8 cellular contexts compared by ENCODE assay signal in the genomic region with DNA sequence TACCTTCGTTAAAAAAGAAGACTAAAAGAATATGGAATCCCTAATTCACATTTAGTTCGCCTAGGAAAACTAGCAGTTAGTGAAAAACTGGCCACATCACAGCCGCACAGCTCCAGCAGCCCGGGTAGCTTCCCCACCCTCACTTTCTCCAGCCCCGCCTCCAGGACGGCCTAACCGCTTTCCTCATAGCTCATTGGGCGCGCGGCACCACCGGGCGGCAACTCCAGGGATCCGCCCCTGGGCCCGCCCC. TPM values are rescaled to one million over a fixed set of nuclear protein-coding genes. Genes with fewer than 3 reads are reported as not detected.
DNase-seq lines count a peak whose midpoint lies in the region; ATAC-seq and TF ChIP-seq lines count a peak whose summit lies in the region.

No MANE protein-coding gene starts in this region.

- H3K9me3 ChIP-seq in esophagus (ENCODE audit: control insufficient read depth in 2 of 2, insufficient read depth in 1 of 2, low read depth in 1 of 2, low read length in 1 of 2) (no peaks in the 10 kb centered on the region), thyroid gland (no peaks in the 10 kb centered on the region)

- no peaks in the 10 kb centered on the region for H3K27me3 ChIP-seq in esophagus (ENCODE audit: control insufficient read depth in 1 of 2, insufficient read depth in 2 of 2, low read length in 2 of 2)
- H3K27me3 ChIP-seq in thyroid gland: no peaks in the 10 kb centered on the region

- H3K4me1 ChIP-seq in esophagus (ENCODE audit: control insufficient read depth in 2 of 2, insufficient read depth in 2 of 2, low read length in 1 of 2): peaks cover 0 to 3% of the 10 kb centered on the region in 2 donors
- H3K4me1 ChIP-seq in thyroid gland: peaks cover 15 to 33% of the 10 kb centered on the region in 2 donors

- peaks cover 24 to 42% of the 10 kb centered on the region in 2 donors for H3K4me1 Mint-ChIP-seq in natural killer cell treated with Interleukin-12 subunit alpha and Interleukin-12 subunit beta and Interleukin-15 and Interleukin-18, amount 100 ng/mL, for 72 hours (ENCODE audit: low read depth in 2 of 2)

- H3K36me3 Mint-ChIP-seq in natural killer cell treated with Interleukin-12 subunit alpha and Interleukin-12 subunit beta and Interleukin-15 and Interleukin-18, amount 100 ng/mL, for 72 hours: peaks cover 8% of the 10 kb centered on the region

- peaks cover 2% of the 10 kb centered on the region for H3K9me3 Mint-ChIP-seq in natural killer cell treated with Interleukin-12 subunit alpha and Interleukin-12 subunit beta and Interleukin-15 and Interleukin-18, amount 100 ng/mL, for 72 hours

- peaks cover 9 to 14% of the 10 kb centered on the region in 2 donors for H3K27me3 Mint-ChIP-seq in natural killer cell treated with Interleukin-12 subunit alpha and Interleukin-12 subunit beta and Interleukin-15 and Interleukin-18, amount 100 ng/mL, for 72 hours

- H3K27ac Mint-ChIP-seq in natural killer cell treated with Interleukin-12 subunit alpha and Interleukin-12 subunit beta and Interleukin-15 and Interleukin-18, amount 100 ng/mL, for 72 hours: peak overlapping the region; percentile 81 to 93

- peak; percentile 97 for DNase-seq in GF-D8 (lab: John Stamatoyannopoulos, UW)
- DNase-seq in Jurkat, Clone E6-1 (ENCODE audit: low read depth, low spot score): peak; percentile 91
- DNase-seq in activated CD4-positive, alpha-beta T cell treated with anti-CD3 and anti-CD28 coated beads, Interleukin-2, amount 50 U/mL, for 24 hours (ENCODE audit: low read depth in 1 of 2, low spot score in 1 of 2): peak; percentile 95 to 98
- peak; percentile 98 for DNase-seq in natural killer cell treated with Interleukin-12 subunit alpha and Interleukin-12 subunit beta and Interleukin-15 and Interleukin-18, amount 100 ng/mL, for 72 hours (ENCODE audit: low spot score)
- DNase-seq in thyroid gland: peak; percentile 99 to 100
- no peak for DNase-seq in SK-N-DZ (ENCODE audit: low spot score)

- H3K4me3 ChIP-seq in Jurkat, Clone E6-1 (ENCODE audit: low read length): peak overlapping the region; percentile 78
- peak overlapping the region; percentile 78 to 82 for H3K4me3 ChIP-seq in esophagus (ENCODE audit: low read depth in 1 of 2, low read length in 2 of 2)
- H3K4me3 ChIP-seq in thyroid gland (replicated peaks in 1 of 3): peak overlapping the region in 2 of 3 donors; percentile 4 to 17

- peak overlapping the region; percentile 89 for H3K4me3 Mint-ChIP-seq in natural killer cell treated with Interleukin-12 subunit alpha and Interleukin-12 subunit beta and Interleukin-15 and Interleukin-18, amount 100 ng/mL, for 72 hours

- peak; percentile 98 for ATAC-seq in GM21576 (IDR thresholded peaks at IDR 0.05; ENCODE audit: unreplicated experiment)
- peak; percentile 98 to 99 for ATAC-seq in natural killer cell treated with Interleukin-12 subunit alpha and Interleukin-12 subunit beta and Interleukin-15 and Interleukin-18, amount 100 ng/mL, for 72 hours

- H3K27ac ChIP-seq in esophagus (ENCODE audit: low read depth in 2 of 2, low read length in 1 of 2) (peak overlapping the region in 1 of 2 donors; percentile 97), thyroid gland (peak overlapping the region; percentile 94 to 99 (median 97))

- H3K36me3 ChIP-seq in esophagus (ENCODE audit: control insufficient read depth in 2 of 2, insufficient read depth in 2 of 2, low read length in 1 of 2) (no peaks in the 10 kb centered on the region), thyroid gland (no peaks in the 10 kb centered on the region)

- 0% methylated on average over 14 of the region's 14 CpGs for WGBS in esophagus, 2 donors
- 0% methylated on average over 14 of the region's 14 CpGs for WGBS in thyroid gland, 2 donors

- intact Hi-C loops in thyroid gland (cut with DNase I): no loop called here

- TF ChIP-seq POLR2A in thyroid gland (IDR thresholded peaks at IDR 0.05): no peak

- TF ChIP-seq CTCF in thyroid gland (IDR thresholded peaks at IDR 0.05): no peak

RNA-seq across cellular contexts. Expression of gene MIB1, which starts 0.2 kb away (rescaled TPM):
- polyA plus RNA-seq in Jurkat, Clone E6-1 (2012; ENCODE audit: insufficient read depth, insufficient read length): 11.5 TPM
- polyA plus RNA-seq in esophagus: 1 to 10 TPM; 3.7 to 4.0 TPM
- 10 to 100 TPM; 20.1 to 30.3 TPM for total RNA-seq in natural killer cell treated with Interleukin-12 subunit alpha and Interleukin-12 subunit beta and Interleukin-15 and Interleukin-18, amount 100 ng/mL, for 72 hours
- total RNA-seq in thyroid gland: 10 to 100 TPM; 35.8 to 55.6 (median 45.0) TPM
- polyA plus RNA-seq in SK-N-DZ (2014; cell fraction: cytosol; rRNA removed): 29.3 and 35.8 TPM in 2 replicates
- 29.9 and 35.0 TPM in 2 replicates for polyA plus RNA-seq in SK-N-DZ (2014; cell fraction: nucleus; rRNA removed)

RNA-seq across cellular contexts. Expression of gene ABHD3, which starts 35.8 kb away (rescaled TPM):
- 30.0 TPM for polyA plus RNA-seq in Jurkat, Clone E6-1 (2012; ENCODE audit: insufficient read depth, insufficient read length)
- polyA plus RNA-seq in esophagus: 10 to 100 TPM; 13.4 to 53.9 TPM
- total RNA-seq in natural killer cell treated with Interleukin-12 subunit alpha and Interleukin-12 subunit beta and Interleukin-15 and Interleukin-18, amount 100 ng/mL, for 72 hours: 10 to 100 TPM; 48.1 to 54.4 TPM
- total RNA-seq in thyroid gland: 10 to 100 TPM; 17.6 to 28.2 (median 24.5) TPM
- 26.7 and 27.1 TPM in 2 replicates for polyA plus RNA-seq in SK-N-DZ (2014; cell fraction: cytosol; rRNA removed)
- 40.7 and 47.0 TPM in 2 replicates for polyA plus RNA-seq in SK-N-DZ (2014; cell fraction: nucleus; rRNA removed)

Comparison
In these comparisons a context has a peak if more than half of its experiments do, and no peak if none do; other contexts are left out.
1. H3K4me3 ChIP-seq: peak in every context shown above with its lines; median percentile 80 in esophagus; 78 in Jurkat, Clone E6-1; 10 in thyroid gland.